15 cellular contexts compared by ENCODE assay signal in genomic region chr13:59274958-59275727, GRCh38.
A peak's percentile ranks its signal among the peaks of the same experiment; 100 is the strongest.
DNase-seq lines count a peak whose midpoint lies in the region; ATAC-seq and TF ChIP-seq lines count a peak whose summit lies in the region.
"Had no signal": no experiment of that assay in that cellular context is flagged by ENCODE, and none has a peak within 500 bp of the region (broad histone marks: within the 10 kb centered on the region; RNA-seq: fewer than 3 reads in every experiment).

No MANE protein-coding gene starts in this region.

- intact Hi-C loops in tibial artery (cut with DNase I; ENCODE audit: low total_unique reads), result no loop called here

- H3K36me3 ChIP-seq in tibial artery, result no peaks in the 10 kb centered on the region
- H3K36me3 ChIP-seq: MG63 had no signal

- TF ChIP-seq CTCF in GM12865 (IDR thresholded peaks at IDR 0.05; ENCODE audit: insufficient read depth, low read depth, low read length, missing control alignments), result no peak
- TF ChIP-seq CTCF in tibial artery (IDR thresholded peaks at IDR 0.05), result no peak

- DNase-seq in GM12865 (ENCODE audit: low read depth) (peak; percentile 54), tibial artery (no peak), DMS 273 treated with DMSO at 0.1 percent for 48 hours (lab: John Stamatoyannopoulos, UW) (no peak), occipital lobe (lab: John Stamatoyannopoulos, UW) (no peak)
- DNase-seq in activated CD4-positive, alpha-beta T cell treated with anti-CD3 and anti-CD28 coated beads, Interleukin-2, amount 50 U/mL, for 48 hours, result no peak
- DNase-seq: foreskin keratinocyte, MG63, NCI-H1694, psoas muscle had no signal

- H3K27ac ChIP-seq in tibial artery, result no peak overlapping the region
- H3K27ac ChIP-seq: foreskin keratinocyte, psoas muscle, SK-N-MC had no signal

- H3K4me3 ChIP-seq in GM12865 (ENCODE audit: low read depth, low read length), result no peak overlapping the region
- H3K4me3 ChIP-seq in tibial artery, result no peak overlapping the region
- H3K4me3 ChIP-seq: MG63, psoas muscle, SK-N-MC had no signal

- no peaks in the 10 kb centered on the region for H3K9me3 ChIP-seq in tibial artery
- H3K9me3 ChIP-seq: MG63, psoas muscle had no signal

- ATAC-seq in GM21360 (IDR thresholded peaks at IDR 0.05; ENCODE audit: unreplicated experiment) (peak; percentile 73), HG02642 (IDR thresholded peaks at IDR 0.05; ENCODE audit: poor library complexity, unreplicated experiment) (peak; percentile 63), HG03565 (IDR thresholded peaks at IDR 0.05; ENCODE audit: unreplicated experiment) (peak; percentile 70)
- ATAC-seq: foreskin keratinocyte; natural killer cell treated with Interleukin-12 subunit alpha and Interleukin-12 subunit beta and Interleukin-15 and Interleukin-18, amount 100 ng/mL, for 72 hours; Panc1; psoas muscle had no signal

- H3K27me3 ChIP-seq in tibial artery, result no peaks in the 10 kb centered on the region
- H3K27me3 ChIP-seq: foreskin keratinocyte, MG63 had no signal

- no peaks in the 10 kb centered on the region for H3K4me1 ChIP-seq in tibial artery
- H3K4me1 ChIP-seq: foreskin keratinocyte, psoas muscle had no signal
